Comparison of ENCODE assay signal across 24 cellular contexts in the genomic region with DNA sequence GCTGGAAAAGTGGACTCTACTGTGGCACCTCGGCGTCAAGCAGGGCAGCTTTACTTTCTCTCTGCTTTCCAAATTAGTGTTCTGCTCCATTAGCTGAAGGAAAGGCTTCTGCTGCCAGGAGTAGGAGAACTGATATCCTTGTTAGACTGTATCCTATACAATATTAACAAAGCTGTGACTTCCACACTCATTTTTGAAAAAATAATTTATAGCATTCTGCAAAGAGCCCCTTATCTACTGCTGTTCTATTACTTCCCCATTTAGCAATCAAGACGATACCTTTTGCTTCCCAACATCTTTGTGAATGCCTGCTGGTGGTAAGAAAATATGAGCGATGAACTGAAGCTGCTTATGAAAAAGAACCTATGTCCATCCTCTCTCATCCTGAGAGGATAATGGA.
"Had no signal": no experiment of that assay in that cellular context is flagged by ENCODE, and none has a peak within 500 bp of the region (broad histone marks: within the 10 kb centered on the region; RNA-seq: fewer than 3 reads in every experiment).

No MANE protein-coding gene starts in this region.

- H3K9ac ChIP-seq: SK-N-SH had no signal

- ATAC-seq: Panc1, PC-3 had no signal

- H3K27me3 ChIP-seq: MG63 had no signal

- H3K4me2 ChIP-seq: SK-N-SH had no signal

- DNase-seq: Karpas-422, KG1, MG63, NCI-H1092, NCI-H1105 treated with DMSO at 0.1 percent for 48 hours, NCI-H1417 treated with DMSO at 0.1 percent for 48 hours, NCI-H146, NCI-H1694 treated with DMSO at 0.1 percent for 48 hours, NCI-H1930, NCI-H2081 treated with DMSO at 0.1 percent for 48 hours, NCI-H2171, NCI-H226, NCI-H446, NCI-H510A, NCI-H524 treated with DMSO at 0.1 percent for 48 hours, NCI-H69, NCI-H774, PC-3, SHP77, SK-N-SH, SW 1271 had no signal

- H3K9me3 ChIP-seq: SK-N-SH had no signal

- H3K27ac ChIP-seq: HL-60, RWPE1 had no signal

- H3K4me3 ChIP-seq: MG63 had no signal

- H3K36me3 ChIP-seq: MG63 had no signal
